14 cellular contexts compared by ENCODE assay signal in the genomic region with DNA sequence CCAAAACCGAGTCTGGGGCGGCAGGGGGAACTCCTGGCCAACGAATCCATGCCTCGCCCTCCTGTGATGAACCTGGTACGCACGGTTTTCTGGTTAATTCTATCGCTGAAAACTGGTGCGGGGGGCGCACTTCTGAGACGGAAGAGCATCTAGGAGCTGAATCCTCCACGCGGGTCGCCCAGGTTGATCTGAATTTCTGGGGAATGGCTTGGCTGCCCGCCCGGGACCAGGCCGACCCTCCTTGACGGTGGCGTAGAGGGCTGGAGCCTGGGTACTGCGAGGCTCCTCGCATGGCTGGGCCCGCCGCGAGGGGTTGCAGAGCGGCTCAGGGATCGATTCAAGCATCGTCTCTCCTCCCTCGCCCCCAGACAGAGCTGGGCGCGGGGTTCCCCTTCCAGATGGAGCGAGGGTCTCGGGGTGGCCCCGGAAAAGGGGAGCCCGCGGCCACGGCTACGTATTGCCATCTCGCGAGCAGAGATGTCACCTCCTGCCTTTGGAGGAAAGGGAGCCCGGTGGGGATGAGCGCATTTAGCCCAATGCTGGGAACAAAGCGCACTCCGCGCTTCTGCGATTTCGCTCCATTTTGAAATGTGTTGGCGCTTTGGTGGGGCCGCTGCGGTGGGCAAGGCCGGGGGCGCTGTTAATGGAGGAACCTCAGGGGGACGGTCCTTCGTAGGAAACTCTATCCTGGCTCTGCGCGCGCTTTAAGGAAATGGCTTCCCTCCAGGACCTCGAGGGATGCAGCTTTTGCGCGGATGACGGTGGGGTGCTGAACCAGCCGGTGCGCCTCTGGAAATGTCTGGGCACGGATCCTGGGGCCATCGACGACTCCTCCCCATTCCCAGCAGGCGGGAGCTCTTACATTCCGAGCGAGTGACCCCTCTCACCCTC. TPM values are rescaled to one million over a fixed set of nuclear protein-coding genes. Genes with fewer than 3 reads are reported as not detected.
DNase-seq lines count a peak whose midpoint lies in the region; ATAC-seq, FAIRE-seq and TF ChIP-seq lines count a peak whose summit lies in the region.
"Had no signal": no experiment of that assay in that cellular context is flagged by ENCODE, and none has a peak within 500 bp of the region (broad histone marks: within the 10 kb centered on the region; RNA-seq: fewer than 3 reads in every experiment).

No MANE protein-coding gene starts in this region.

- H3K36me3 Mint-ChIP-seq in effector memory CD8-positive, alpha-beta T cell (ENCODE audit: insufficient read depth): peaks cover 12% of the 10 kb centered on the region
- no peaks in the 10 kb centered on the region for H3K36me3 Mint-ChIP-seq in neural crest cell (ENCODE audit: low read depth)
- no peaks in the 10 kb centered on the region for H3K36me3 Mint-ChIP-seq in activated T-helper 1 cell treated with anti-CD3 and anti-CD28 coated beads, Interleukin-12 subunit alpha, Interleukin-12 subunit beta, Interleukin-2, Interleukin-4 antibody, amounts not matched to agents 30 ng/mL and 10 ng/mL and 1 ng/mL, durations not matched to agents 14 hours and 24 hours and 36 hours (ENCODE audit: low read depth)

- peaks cover 38 to 53% of the 10 kb centered on the region in 2 donors for H3K27me3 Mint-ChIP-seq in effector memory CD8-positive, alpha-beta T cell
- peaks cover 91% of the 10 kb centered on the region for H3K27me3 Mint-ChIP-seq in neural crest cell (ENCODE audit: low read depth)
- peaks cover 55% of the 10 kb centered on the region for H3K27me3 Mint-ChIP-seq in activated T-helper 1 cell treated with anti-CD3 and anti-CD28 coated beads, Interleukin-12 subunit alpha, Interleukin-12 subunit beta, Interleukin-2, Interleukin-4 antibody, amounts not matched to agents 30 ng/mL and 10 ng/mL and 1 ng/mL, durations not matched to agents 14 hours and 24 hours and 36 hours (ENCODE audit: insufficient read depth)

- H3K27me3 ChIP-seq in aorta (ENCODE audit: control insufficient read depth in 1 of 2, insufficient read depth in 2 of 2, low read length in 1 of 2): no peaks in the 10 kb centered on the region

- no peaks in the 10 kb centered on the region for H3K4me1 ChIP-seq in aorta (ENCODE audit: control insufficient read depth in 1 of 2, insufficient read depth in 2 of 2, low read length in 2 of 2)

- no peak for FAIRE-seq in HTR-8/SVneo (lab: Jason Lieb, UNC)
- FAIRE-seq: astrocyte had no signal

- DNase-seq in NCI-H1436 (lab: John Stamatoyannopoulos, UW): peak; percentile 52
- DNase-seq in NCI-H1436 treated with DMSO at 0.1 percent for 48 hours (lab: John Stamatoyannopoulos, UW): no peak
- peak; percentile 73 for DNase-seq in NCI-H1092 treated with DMSO at 0.1 percent for 48 hours (lab: John Stamatoyannopoulos, UW)
- no peak for DNase-seq in effector memory CD8-positive, alpha-beta T cell
- no peak for DNase-seq in neural crest cell (ENCODE audit: low read depth, low spot score)
- DNase-seq in activated T-helper 1 cell treated with anti-CD3 and anti-CD28 coated beads, Interleukin-12 subunit alpha, Interleukin-12 subunit beta, Interleukin-2, Interleukin-4 antibody, amounts not matched to agents 30 ng/mL and 10 ng/mL and 1 ng/mL, durations not matched to agents 14 hours and 24 hours and 36 hours (ENCODE audit: low spot score): no peak
- no peak for DNase-seq in aorta
- DNase-seq in HTR-8/SVneo (ENCODE audit: insufficient read length, low spot score): no peak
- DNase-seq: activated CD4-positive, alpha-beta T cell treated with anti-CD3 and anti-CD28 coated beads for 48 hours; midbrain; NCI-H2029; SHP77 had no signal

- intact Hi-C loops in activated T-helper 1 cell treated with anti-CD3 and anti-CD28 coated beads, Interleukin-12 subunit alpha, Interleukin-12 subunit beta, Interleukin-2, Interleukin-4 antibody, amounts not matched to agents 30 ng/mL and 10 ng/mL and 1 ng/mL, durations not matched to agents 14 hours and 24 hours and 36 hours (cut with micrococcal nuclease): loop anchor here (10.0 kb wide), 1 partner anchor 368 kb away; no protein-coding TSS in a partner anchor
- intact Hi-C loops in aorta (cut with DNase I): loop anchor here (10.0 kb wide), 1 partner anchor 48 kb away; no protein-coding TSS in a partner anchor

- peak overlapping the region; percentile 9 to 44 for H3K4me3 Mint-ChIP-seq in effector memory CD8-positive, alpha-beta T cell
- H3K4me3 Mint-ChIP-seq in neural crest cell: peak overlapping the region; percentile 69
- H3K4me3 Mint-ChIP-seq in activated T-helper 1 cell treated with anti-CD3 and anti-CD28 coated beads, Interleukin-12 subunit alpha, Interleukin-12 subunit beta, Interleukin-2, Interleukin-4 antibody, amounts not matched to agents 30 ng/mL and 10 ng/mL and 1 ng/mL, durations not matched to agents 14 hours and 24 hours and 36 hours: no peak overlapping the region

- 2 to 4% methylated on average over 66 to 67 of the region's 67 CpGs for WGBS in aorta, 2 donors

- H3K9me3 ChIP-seq in aorta (ENCODE audit: control insufficient read depth, low read length): no peaks in the 10 kb centered on the region

- no peak overlapping the region for H3K4me3 ChIP-seq in aorta (ENCODE audit: low read length in 2 of 2)

- ATAC-seq in effector memory CD8-positive, alpha-beta T cell (replicated peaks): no peak
- no peak for ATAC-seq in aorta (ENCODE audit: low FRiP score)

- no peak overlapping the region for H3K27ac Mint-ChIP-seq in effector memory CD8-positive, alpha-beta T cell
- no peak overlapping the region for H3K27ac Mint-ChIP-seq in neural crest cell (ENCODE audit: unreplicated experiment)
- H3K27ac Mint-ChIP-seq in activated T-helper 1 cell treated with anti-CD3 and anti-CD28 coated beads, Interleukin-12 subunit alpha, Interleukin-12 subunit beta, Interleukin-2, Interleukin-4 antibody, amounts not matched to agents 30 ng/mL and 10 ng/mL and 1 ng/mL, durations not matched to agents 14 hours and 24 hours and 36 hours: no peak overlapping the region

- H3K36me3 ChIP-seq in aorta (ENCODE audit: control insufficient read depth in 1 of 2, insufficient read depth in 2 of 2, low read length in 1 of 2): no peaks in the 10 kb centered on the region

- TF ChIP-seq CTCF in neural crest cell (conservative IDR thresholded peaks at IDR 0.05): no peak

- H3K27ac ChIP-seq in aorta (ENCODE audit: low read depth in 1 of 2, low read length in 2 of 2): no peak overlapping the region

- peaks cover 4 to 15% of the 10 kb centered on the region in 2 donors for H3K4me1 Mint-ChIP-seq in effector memory CD8-positive, alpha-beta T cell (ENCODE audit: low read depth in 2 of 2)
- peaks cover 19% of the 10 kb centered on the region for H3K4me1 Mint-ChIP-seq in neural crest cell
- H3K4me1 Mint-ChIP-seq in activated T-helper 1 cell treated with anti-CD3 and anti-CD28 coated beads, Interleukin-12 subunit alpha, Interleukin-12 subunit beta, Interleukin-2, Interleukin-4 antibody, amounts not matched to agents 30 ng/mL and 10 ng/mL and 1 ng/mL, durations not matched to agents 14 hours and 24 hours and 36 hours (ENCODE audit: low read depth): peaks cover 5% of the 10 kb centered on the region

- no peaks in the 10 kb centered on the region for H3K9me3 Mint-ChIP-seq in effector memory CD8-positive, alpha-beta T cell
- no peaks in the 10 kb centered on the region for H3K9me3 Mint-ChIP-seq in neural crest cell
- H3K9me3 Mint-ChIP-seq in activated T-helper 1 cell treated with anti-CD3 and anti-CD28 coated beads, Interleukin-12 subunit alpha, Interleukin-12 subunit beta, Interleukin-2, Interleukin-4 antibody, amounts not matched to agents 30 ng/mL and 10 ng/mL and 1 ng/mL, durations not matched to agents 14 hours and 24 hours and 36 hours: no peaks in the 10 kb centered on the region

RNA-seq across cellular contexts. Expression of gene MAPT, which starts 2.7 kb away (rescaled TPM):
- total RNA-seq in neural crest cell (9.5 and 13.0 TPM in 2 replicates), aorta (1 to 10 TPM; 1.3 to 3.9 TPM)
- total RNA-seq in activated T-helper 1 cell treated with anti-CD3 and anti-CD28 coated beads, Interleukin-12 subunit alpha, Interleukin-12 subunit beta, Interleukin-2, Interleukin-4 antibody, amounts not matched to agents 30 ng/mL and 10 ng/mL and 1 ng/mL, durations not matched to agents 14 hours and 24 hours and 36 hours: 0.64 and 1.1 TPM in 2 replicates
- polyA plus RNA-seq in aorta: under 1 TPM; 0.13 to 0.51 TPM

RNA-seq across cellular contexts. Expression of gene SPPL2C, which starts 52.4 kb away (rescaled TPM):
- total RNA-seq in neural crest cell (not detected in 2 replicates), aorta (not detected)
- not detected in 2 replicates for total RNA-seq in activated T-helper 1 cell treated with anti-CD3 and anti-CD28 coated beads, Interleukin-12 subunit alpha, Interleukin-12 subunit beta, Interleukin-2, Interleukin-4 antibody, amounts not matched to agents 30 ng/mL and 10 ng/mL and 1 ng/mL, durations not matched to agents 14 hours and 24 hours and 36 hours
- not detected for polyA plus RNA-seq in aorta
- total RNA-seq: A172, astrocyte had no signal

Comparison
In these comparisons a context has a peak if more than half of its experiments do, and no peak if none do; other contexts are left out.
1. DNase-seq: peak in NCI-H1436 (single experiment) and NCI-H1092 treated with DMSO at 0.1 percent for 48 hours (single experiment); none in NCI-H1436 treated with DMSO at 0.1 percent for 48 hours (single experiment), effector memory CD8-positive, alpha-beta T cell (0 of 3), neural crest cell (single experiment), activated T-helper 1 cell treated with anti-CD3 and anti-CD28 coated beads, Interleukin-12 subunit alpha, Interleukin-12 subunit beta, Interleukin-2, Interleukin-4 antibody, amounts not matched to agents 30 ng/mL and 10 ng/mL and 1 ng/mL, durations not matched to agents 14 hours and 24 hours and 36 hours (single experiment), aorta (0 of 2) and HTR-8/SVneo (single experiment).